ENCODE assay signal across 14 cellular contexts in genomic region chr14:29215853-29216252, GRCh38.
A peak's percentile ranks its signal among the peaks of the same experiment; 100 is the strongest.
DNase-seq lines count a peak whose midpoint lies in the region; TF ChIP-seq lines count a peak whose summit lies in the region.
"Had no signal": no experiment of that assay in that cellular context is flagged by ENCODE, and none has a peak within 500 bp of the region (broad histone marks: within the 10 kb centered on the region; RNA-seq: fewer than 3 reads in every experiment).

No MANE protein-coding gene starts in this region.

- DNase-seq in A172 (ENCODE audit: low spot score) = peak; percentile 13
- peak; percentile 4 for DNase-seq in GM13977 (ENCODE audit: low spot score)
- DNase-seq in NCI-H2171 treated with DMSO at 0.1 percent for 48 hours (lab: John Stamatoyannopoulos, UW) = peak; percentile 95
- DNase-seq in epithelial cell of esophagus (ENCODE audit: low read depth) = peak; percentile 77
- DNase-seq in trophoblast cell = no peak
- DNase-seq in activated naive CD4-positive, alpha-beta T cell treated with anti-CD3 and anti-CD28 coated beads, Interleukin-2, amount 10 ng/mL, durations not matched to agents 7 days and 5 days = no peak
- DNase-seq in hepatic stellate cell (ENCODE audit: low spot score) = no peak
- DNase-seq in NCI-H1092 (lab: John Stamatoyannopoulos, UW) = no peak
- DNase-seq: activated CD4-positive, alpha-beta memory T cell treated with anti-CD3 and anti-CD28 coated beads, Interleukin-2, amount 10 ng/mL, durations not matched to agents 7 days and 5 days; effector CD4-positive, alpha-beta T cell; head of caudate nucleus; NCI-H1048; testis had no signal

- H2AFZ ChIP-seq in trophoblast cell (ENCODE audit: insufficient read depth, low read length, poor library complexity) = no peak overlapping the region

- H3K4me3 ChIP-seq in epithelial cell of esophagus (ENCODE audit: low read length) = no peak overlapping the region
- H3K4me3 ChIP-seq in trophoblast cell (ENCODE audit: low read depth, low read length) = no peak overlapping the region
- H3K4me3 ChIP-seq: SJSA1, testis had no signal

- no peaks in the 10 kb centered on the region for H3K4me1 Mint-ChIP-seq in activated naive CD4-positive, alpha-beta T cell treated with anti-CD3 and anti-CD28 coated beads, Interleukin-2, amount 10 ng/mL, durations not matched to agents 7 days and 5 days
- H3K4me1 Mint-ChIP-seq: activated CD4-positive, alpha-beta memory T cell treated with anti-CD3 and anti-CD28 coated beads, Interleukin-2, amount 10 ng/mL, durations not matched to agents 7 days and 5 days had no signal

- H3K9me3 ChIP-seq in trophoblast cell (ENCODE audit: insufficient read depth, low read depth, low read length) = no peaks in the 10 kb centered on the region
- H3K9me3 ChIP-seq: SJSA1, testis had no signal

- H3K27me3 ChIP-seq in trophoblast cell (ENCODE audit: insufficient read depth, low read length) = no peaks in the 10 kb centered on the region
- H3K27me3 ChIP-seq: SJSA1, testis had no signal

- H2BK5ac ChIP-seq in trophoblast cell (ENCODE audit: low read depth, low read length, poor library complexity) = no peak overlapping the region

- H4K91ac ChIP-seq in trophoblast cell (ENCODE audit: low read depth, low read length) = no peak overlapping the region

- no peaks in the 10 kb centered on the region for H3K79me2 ChIP-seq in trophoblast cell (ENCODE audit: control insufficient read depth, insufficient read depth, low read length, poor library complexity)

- H2AK5ac ChIP-seq in trophoblast cell (ENCODE audit: low read length) = no peak overlapping the region

- H3K4me1 ChIP-seq in trophoblast cell (ENCODE audit: control insufficient read depth in 1 of 2, insufficient read depth in 2 of 2, low read length in 2 of 2) = no peaks in the 10 kb centered on the region
- H3K4me1 ChIP-seq: testis had no signal

- no peak overlapping the region for H3K18ac ChIP-seq in trophoblast cell (ENCODE audit: low read length)

- TF ChIP-seq CTCF in GM13977 (IDR thresholded peaks at IDR 0.05; ENCODE audit: extremely low read depth, insufficient read depth, missing control alignments) (no peak), epithelial cell of esophagus (IDR thresholded peaks at IDR 0.05; ENCODE audit: insufficient read depth, low read depth, low read length, missing control alignments) (no peak)

- no peak overlapping the region for H3K27ac ChIP-seq in trophoblast cell (ENCODE audit: low read depth, low read length)
- H3K27ac ChIP-seq: SJSA1, testis had no signal

- no CpG with 5 or more reads among the region's 3 CpGs for WGBS in trophoblast cell (ENCODE audit: extremely low coverage, insufficient coverage, insufficient read length)

- H3K36me3 ChIP-seq in trophoblast cell (ENCODE audit: control insufficient read depth in 1 of 2, insufficient read depth in 2 of 2, low read length in 2 of 2) = no peaks in the 10 kb centered on the region
- H3K36me3 ChIP-seq: SJSA1 had no signal

- no peak overlapping the region for H3K9ac ChIP-seq in trophoblast cell (ENCODE audit: low read length)

- no peak overlapping the region for H2BK12ac ChIP-seq in trophoblast cell (ENCODE audit: low read length)

- no peaks in the 10 kb centered on the region for H3K36me3 Mint-ChIP-seq in activated naive CD4-positive, alpha-beta T cell treated with anti-CD3 and anti-CD28 coated beads, Interleukin-2, amount 10 ng/mL, durations not matched to agents 7 days and 5 days

- no peak overlapping the region for H3K4ac ChIP-seq in trophoblast cell (ENCODE audit: low read depth, low read length)

- H3K27me3 Mint-ChIP-seq in activated naive CD4-positive, alpha-beta T cell treated with anti-CD3 and anti-CD28 coated beads, Interleukin-2, amount 10 ng/mL, durations not matched to agents 7 days and 5 days = no peaks in the 10 kb centered on the region
- H3K27me3 Mint-ChIP-seq: activated CD4-positive, alpha-beta memory T cell treated with anti-CD3 and anti-CD28 coated beads, Interleukin-2, amount 10 ng/mL, durations not matched to agents 7 days and 5 days had no signal

- CTCF ChIA-PET in activated naive CD4-positive, alpha-beta T cell treated with anti-CD3 and anti-CD28 coated beads, Interleukin-2, amount 10 ng/mL, durations not matched to agents 7 days and 5 days (lab: Charles Lee) = no interaction called here

- peaks cover 11% of the 10 kb centered on the region for H3K9me3 Mint-ChIP-seq in activated naive CD4-positive, alpha-beta T cell treated with anti-CD3 and anti-CD28 coated beads, Interleukin-2, amount 10 ng/mL, durations not matched to agents 7 days and 5 days

- no peak overlapping the region for H2BK120ac ChIP-seq in trophoblast cell (ENCODE audit: insufficient read depth, low read length, poor library complexity)

- H3K27ac Mint-ChIP-seq in activated naive CD4-positive, alpha-beta T cell treated with anti-CD3 and anti-CD28 coated beads, Interleukin-2, amount 10 ng/mL, durations not matched to agents 7 days and 5 days = no peak overlapping the region
- H3K27ac Mint-ChIP-seq: activated CD4-positive, alpha-beta memory T cell treated with anti-CD3 and anti-CD28 coated beads, Interleukin-2, amount 10 ng/mL, durations not matched to agents 7 days and 5 days had no signal

- no peak overlapping the region for H4K12ac ChIP-seq in trophoblast cell (ENCODE audit: low read depth, low read length)

- no peaks in the 10 kb centered on the region for H3K79me1 ChIP-seq in trophoblast cell (ENCODE audit: low read length)

- no peak overlapping the region for H3K4me2 ChIP-seq in trophoblast cell (ENCODE audit: low read length)

- H4K8ac ChIP-seq in trophoblast cell (ENCODE audit: low read depth, low read length) = no peak overlapping the region

- no peak overlapping the region for H3K14ac ChIP-seq in trophoblast cell (ENCODE audit: low read length)

- in situ Hi-C loops in GM13977 (cut with MboI; ENCODE audit: low pct_unique_long_range_greater_than_20kb, low sequenced_read_pairs, unreplicated experiment) = loop anchor here (25.0 kb wide), 1 partner anchor 454 kb away; the partner anchor contains the start of gene FOXG1

- H3K4me3 Mint-ChIP-seq in activated naive CD4-positive, alpha-beta T cell treated with anti-CD3 and anti-CD28 coated beads, Interleukin-2, amount 10 ng/mL, durations not matched to agents 7 days and 5 days = no peak overlapping the region
- H3K4me3 Mint-ChIP-seq: activated CD4-positive, alpha-beta memory T cell treated with anti-CD3 and anti-CD28 coated beads, Interleukin-2, amount 10 ng/mL, durations not matched to agents 7 days and 5 days had no signal

- no peak overlapping the region for H3K23ac ChIP-seq in trophoblast cell (ENCODE audit: low read length)

Comparison
In these comparisons a context has a peak if more than half of its experiments do, and no peak if none do; other contexts are left out.
1. DNase-seq: peak in A172 (single experiment), GM13977 (single experiment), NCI-H2171 treated with DMSO at 0.1 percent for 48 hours (single experiment) and epithelial cell of esophagus (single experiment); none in trophoblast cell (0 of 2), activated naive CD4-positive, alpha-beta T cell treated with anti-CD3 and anti-CD28 coated beads, Interleukin-2, amount 10 ng/mL, durations not matched to agents 7 days and 5 days (single experiment), hepatic stellate cell (single experiment) and NCI-H1092 (single experiment).